ENCODE assay signal across 8 cellular contexts in the genomic region with DNA sequence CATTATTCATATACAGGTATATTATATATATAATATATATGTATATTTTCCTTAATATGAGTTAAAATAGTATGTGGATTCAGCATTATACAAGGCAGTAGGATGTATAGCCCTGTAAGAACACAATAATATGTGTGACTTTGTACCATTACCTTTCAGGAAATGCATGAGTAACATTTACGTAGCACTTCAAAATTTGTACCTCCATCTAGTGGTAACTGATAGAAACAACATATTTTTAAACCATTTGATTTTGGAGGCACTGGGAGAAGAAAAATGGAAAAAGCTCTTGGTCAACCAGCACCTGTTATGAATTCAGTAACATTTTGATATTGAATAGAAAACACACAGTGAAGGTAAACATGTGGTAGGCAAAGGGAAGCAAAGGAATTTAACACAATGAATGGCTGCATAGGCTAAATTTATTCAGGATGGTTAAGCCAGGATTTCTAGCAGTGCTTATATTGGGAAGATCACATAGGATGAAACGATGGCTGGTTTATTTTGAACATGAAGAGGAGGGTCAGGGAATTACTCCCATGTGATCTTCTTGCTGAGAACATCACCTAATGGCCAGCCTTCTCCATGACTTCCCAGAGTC.
DNase-seq lines count a peak whose midpoint lies in the region; ATAC-seq, FAIRE-seq and TF ChIP-seq lines count a peak whose summit lies in the region.

No MANE protein-coding gene starts in this region.

- intact Hi-C loops in psoas muscle (cut with DNase I) = loop anchor here in 1 of 2 donors (2.0 kb wide), 1 partner anchor 566 kb away; a partner anchor contains a TSS

- no peaks in the 10 kb centered on the region for H3K9me3 Mint-ChIP-seq in HFFc6
- H3K9me3 Mint-ChIP-seq in effector memory CD8-positive, alpha-beta T cell = peaks cover 6 to 7% of the 10 kb centered on the region in 2 donors

- no peak overlapping the region for H3K27ac Mint-ChIP-seq in HFFc6
- no peak overlapping the region for H3K27ac Mint-ChIP-seq in effector memory CD8-positive, alpha-beta T cell

- H3K27ac ChIP-seq in psoas muscle = no peak overlapping the region

- peaks cover 8% of the 10 kb centered on the region for H3K36me3 Mint-ChIP-seq in HFFc6 (ENCODE audit: low read depth)
- H3K36me3 Mint-ChIP-seq in effector memory CD8-positive, alpha-beta T cell (ENCODE audit: insufficient read depth) = no peaks in the 10 kb centered on the region

- H3K4me1 Mint-ChIP-seq in HFFc6 (ENCODE audit: low read depth) = peaks cover 74% of the 10 kb centered on the region
- H3K4me1 Mint-ChIP-seq in effector memory CD8-positive, alpha-beta T cell (ENCODE audit: low read depth in 2 of 2) = no peaks in the 10 kb centered on the region

- no peaks in the 10 kb centered on the region for H3K27me3 ChIP-seq in psoas muscle (ENCODE audit: insufficient read depth in 3 of 3, low read length in 2 of 3)

- WGBS in psoas muscle, 3 donors = 22 to 43% (median 27%) methylated on average over 2 of the region's 2 CpGs

- TF ChIP-seq CTCF in HFFc6 (IDR thresholded peaks at IDR 0.05) = peak; percentile 84
- TF ChIP-seq CTCF in epithelial cell of proximal tubule (conservative IDR thresholded peaks at IDR 0.05; ENCODE audit: low read depth, low read length) = peak; percentile 55
- TF ChIP-seq CTCF in psoas muscle (IDR thresholded peaks at IDR 0.05) = peak; percentile 60

- H3K4me3 Mint-ChIP-seq in HFFc6 = no peak overlapping the region
- H3K4me3 Mint-ChIP-seq in effector memory CD8-positive, alpha-beta T cell = no peak overlapping the region

- peak; percentile 79 for FAIRE-seq in G401.6 (lab: Jason Lieb, UNC)

- DNase-seq in HFFc6 (peak; percentile 55), NCI-H524 treated with DMSO at 0.1 percent for 48 hours (lab: John Stamatoyannopoulos, UW) (peak; percentile 8), epithelial cell of proximal tubule (ENCODE audit: low read depth) (no peak), psoas muscle (no peak), occipital lobe (lab: John Stamatoyannopoulos, UW) (no peak)
- DNase-seq in effector memory CD8-positive, alpha-beta T cell = no peak

- peak in 2 of 4 donors; percentile 41 to 63 for ATAC-seq in psoas muscle
- no peak for ATAC-seq in effector memory CD8-positive, alpha-beta T cell (replicated peaks)
- ATAC-seq in HG03095 (IDR thresholded peaks at IDR 0.05; ENCODE audit: unreplicated experiment) = no peak

- H3K27me3 Mint-ChIP-seq in HFFc6 (ENCODE audit: insufficient read depth) = peaks cover 2% of the 10 kb centered on the region; the same call in 1 of the 2 replicates
- H3K27me3 Mint-ChIP-seq in effector memory CD8-positive, alpha-beta T cell = no peaks in the 10 kb centered on the region

- H3K4me3 ChIP-seq in epithelial cell of proximal tubule (ENCODE audit: low read depth, low read length) (no peak overlapping the region), psoas muscle (no peak overlapping the region)

- no peaks in the 10 kb centered on the region for H3K36me3 ChIP-seq in psoas muscle (ENCODE audit: insufficient read depth in 1 of 2, low read depth in 1 of 2)

- no peaks in the 10 kb centered on the region for H3K9me3 ChIP-seq in psoas muscle

- no peaks in the 10 kb centered on the region for H3K4me1 ChIP-seq in psoas muscle

Comparison
In these comparisons a context has a peak if more than half of its experiments do, and no peak if none do; other contexts are left out.
1. DNase-seq: peak in HFFc6 (single experiment) and NCI-H524 treated with DMSO at 0.1 percent for 48 hours (single experiment); none in epithelial cell of proximal tubule (single experiment), psoas muscle (0 of 2), effector memory CD8-positive, alpha-beta T cell (0 of 3) and occipital lobe (single experiment).
2. Peak in every context shown above with its lines, with median percentiles within 50 percentile points of each other: CTCF ChIP-seq.